ENCODE assay signal across 9 cellular contexts in the genomic region with DNA sequence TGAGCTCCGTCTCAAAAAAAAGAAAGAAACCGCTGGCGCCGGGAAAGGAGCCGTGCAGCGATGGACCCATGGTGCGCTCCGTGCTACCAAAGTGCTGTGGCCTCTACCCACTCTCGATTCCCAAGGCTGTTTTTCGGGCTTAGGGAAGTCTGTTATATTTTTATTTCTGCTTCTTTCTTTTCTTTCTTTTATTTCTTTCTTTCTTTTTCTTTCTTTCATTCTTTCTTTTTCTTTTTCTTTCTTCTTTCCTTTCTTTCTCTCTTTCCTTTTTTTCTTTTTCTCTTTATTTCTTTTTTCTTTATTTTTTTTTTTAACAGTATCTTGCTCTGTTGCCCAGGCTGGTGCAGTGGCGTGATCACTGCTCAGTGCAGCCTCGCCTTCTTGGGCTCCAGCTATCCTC.
A peak's percentile ranks its signal among the peaks of the same experiment; 100 is the strongest.
DNase-seq lines count a peak whose midpoint lies in the region; ATAC-seq, FAIRE-seq and TF ChIP-seq lines count a peak whose summit lies in the region.
"Had no signal": no experiment of that assay in that cellular context is flagged by ENCODE, and none has a peak within 500 bp of the region (broad histone marks: within the 10 kb centered on the region; RNA-seq: fewer than 3 reads in every experiment).

No MANE protein-coding gene starts in this region.

- SMC1A ChIA-PET in GM12878 (lab: Charles Lee; ENCODE audit: uncharacterized antibody, unreplicated experiment) = no interaction called here

- peaks cover 38 to 72% (median 71%) of the 10 kb centered on the region in 11 experiments for H3K27me3 ChIP-seq in BLaER1 treated with 17β-estradiol and CSF1 and Interleukin-3, amounts not matched to agents 10 nM and 100 nM
- H3K27me3 ChIP-seq in GM12878 (replicated peaks in 1 of 2; ENCODE audit: control insufficient read depth in 2 of 2, insufficient read depth in 2 of 2, low read length in 1 of 2) (no peaks in the 10 kb centered on the region; a peak in 1 of 4 replicates), osteoblast (ENCODE audit: insufficient read depth, low read length) (no peaks in the 10 kb centered on the region), HAP-1 (ENCODE audit: low read depth) (no peaks in the 10 kb centered on the region)

- DNase-seq in HFF-Myc (ENCODE audit: extremely low read depth, low read depth) = no peak
- DNase-seq in GM12878 (ENCODE audit: low read depth, low spot score) = no peak
- DNase-seq in osteoblast (ENCODE audit: insufficient read length, low spot score, missing footprints) = no peak
- DNase-seq in HAP-1 (ENCODE audit: low spot score in 2 of 2) = no peak
- DNase-seq in UCSD-AML1 (lab: John Stamatoyannopoulos, UW; ENCODE audit: unreplicated experiment) = no peak
- DNase-seq: NCI-H146 had no signal

- POLR2A ChIA-PET in GM12878 (lab: Charles Lee) = no interaction called here

- FAIRE-seq in GM12878 (lab: Jason Lieb, UNC) = no peak

- no peaks in the 10 kb centered on the region for H3K79me2 ChIP-seq in GM12878 (ENCODE audit: control insufficient read depth, insufficient read depth, low read length)
- peaks cover 24% of the 10 kb centered on the region for H3K79me2 ChIP-seq in osteoblast (ENCODE audit: insufficient read depth, low read length)

- BruUV-seq in GM12878 (replicated peaks; lab: Mats Ljungman, UMichigan) = no TSS peak

- RAD21 ChIA-PET in GM12878 (lab: Charles Lee; ENCODE audit: unreplicated experiment) = interaction anchor here (0.6 kb wide), 1 partner anchor 66 kb away, joined by 3 read pairs; no protein-coding TSS in a partner anchor

- in situ Hi-C loops in GM12878 (cut with MboI) (loop anchor here (5.0 kb wide), 2 partner anchors 40 to 90 kb away; a partner anchor contains a TSS), HAP-1 (cut with MboI; ENCODE audit: low sequenced_read_pairs) (no loop called here)

- no peak for TF ChIP-seq CTCF in HFF-Myc (IDR thresholded peaks at IDR 0.05; ENCODE audit: low read depth, low read length, missing control alignments)
- TF ChIP-seq CTCF in GM12878 (IDR thresholded peaks at IDR 0.05 in 2 of 3, conservative IDR thresholded peaks at IDR 0.05 in 1 of 3; ENCODE audit: control insufficient read depth in 2 of 3, extremely low read depth in 1 of 3, insufficient read depth in 1 of 3, low read depth in 3 of 3, low read length in 3 of 3) = no peak
- no peak for TF ChIP-seq CTCF in osteoblast (IDR thresholded peaks at IDR 0.05; ENCODE audit: extremely low read depth, low read depth, low read length)

- H3K27ac ChIP-seq in BLaER1 treated with 17β-estradiol and CSF1 and Interleukin-3, amounts not matched to agents 10 nM and 100 nM = 0 out of 22 replicates have a peak overlapping the region, but pooled peaks of 1 of the 11 experiments have one; percentile 84
- no peak overlapping the region for H3K27ac ChIP-seq in GM12878 (ENCODE audit: control insufficient read depth, insufficient read depth)
- no peak overlapping the region for H3K27ac ChIP-seq in osteoblast (ENCODE audit: low read depth, low read length)

- no peak for ATAC-seq in GM12878
- no peak for ATAC-seq in GM21390 (IDR thresholded peaks at IDR 0.05; ENCODE audit: unreplicated experiment)
- ATAC-seq in GM21526 (IDR thresholded peaks at IDR 0.05; ENCODE audit: low FRiP score, unreplicated experiment) = no peak

- H2AFZ ChIP-seq in GM12878 (ENCODE audit: control insufficient read depth, low read depth, low read length) (no peak overlapping the region), osteoblast (ENCODE audit: low read length) (peak overlapping the region; percentile 90)

- CTCF ChIA-PET in GM12878 (lab: Yijun Ruan, JAX) = interaction anchor here (1.1 to 1.3 kb wide), 3 partner anchors 13 to 44 kb away, joined by 3 read pairs; no protein-coding TSS in a partner anchor

- peaks cover 19 to 40% (median 34%) of the 10 kb centered on the region in 10 experiments for H3K4me1 ChIP-seq in BLaER1 treated with 17β-estradiol and CSF1 and Interleukin-3, amounts not matched to agents 10 nM and 100 nM
- H3K4me1 ChIP-seq in GM12878 (ENCODE audit: control insufficient read depth, insufficient read depth, low read length) = peaks cover 13% of the 10 kb centered on the region
- peaks cover 15% of the 10 kb centered on the region for H3K4me1 ChIP-seq in osteoblast (ENCODE audit: insufficient read depth, low read length)
- peaks cover 8% of the 10 kb centered on the region for H3K4me1 ChIP-seq in HAP-1

- H3K4me2 ChIP-seq in BLaER1 treated with 17β-estradiol and CSF1 and Interleukin-3, amounts not matched to agents 10 nM and 100 nM = peak overlapping the region; percentile 87 to 100 (median 96)
- peak overlapping the region; percentile 100 for H3K4me2 ChIP-seq in GM12878 (ENCODE audit: control insufficient read depth, insufficient read depth)
- peak overlapping the region; percentile 90 for H3K4me2 ChIP-seq in osteoblast (ENCODE audit: insufficient read depth, low read length)

- peaks cover 0 to 18% (median 10%) of the 10 kb centered on the region in 11 experiments; a peak in 11 of 22 replicates for H3K9me3 ChIP-seq in BLaER1 treated with 17β-estradiol and CSF1 and Interleukin-3, amounts not matched to agents 10 nM and 100 nM (replicated peaks in 1 of 11)
- H3K9me3 ChIP-seq in GM12878 (replicated peaks; ENCODE audit: control insufficient read depth, insufficient read depth, low read length) = no peaks in the 10 kb centered on the region; the same call in 2 of the 3 replicates
- peaks cover 7% of the 10 kb centered on the region for H3K9me3 ChIP-seq in osteoblast (ENCODE audit: low read depth, low read length)
- H3K9me3 ChIP-seq in HAP-1 = no peaks in the 10 kb centered on the region

- no peak for TF ChIP-seq EP300 in GM12878 (IDR thresholded peaks at IDR 0.05; ENCODE audit: borderline replicate concordance in 1 of 2, control insufficient read depth in 1 of 2, low read depth in 2 of 2, low read length in 2 of 2)

- 22% methylated on average over 12 of the region's 12 CpGs for WGBS in GM12878 (ENCODE audit: insufficient coverage, insufficient replicate concordance, low lambda C conversion rate, missing lambda C conversion rate)

- TF ChIP-seq RAD21 in GM12878 (IDR thresholded peaks at IDR 0.05; ENCODE audit: insufficient read depth, low read depth, low read length) = no peak

- H3K36me3 ChIP-seq in BLaER1 treated with 17β-estradiol and CSF1 and Interleukin-3, amounts not matched to agents 10 nM and 100 nM = no peaks in the 10 kb centered on the region; a peak in 1 of 22 replicates
- H3K36me3 ChIP-seq in GM12878 (ENCODE audit: control insufficient read depth in 2 of 2, insufficient read depth in 2 of 2, low read length in 1 of 2) = no peaks in the 10 kb centered on the region
- H3K36me3 ChIP-seq in osteoblast (ENCODE audit: insufficient read depth, low read length) = no peaks in the 10 kb centered on the region
- no peaks in the 10 kb centered on the region for H3K36me3 ChIP-seq in HAP-1 (replicated peaks)

- peaks cover 0 to 62% (median 51%) of the 10 kb centered on the region in 11 experiments; a peak in 19 of 22 replicates for H4K20me1 ChIP-seq in BLaER1 treated with 17β-estradiol and CSF1 and Interleukin-3, amounts not matched to agents 10 nM and 100 nM
- H4K20me1 ChIP-seq in GM12878 (ENCODE audit: control insufficient read depth, insufficient read depth) (no peaks in the 10 kb centered on the region), osteoblast (ENCODE audit: insufficient read depth, low read length) (no peaks in the 10 kb centered on the region)

- intact Hi-C loops in GM12878 (cut with micrococcal nuclease; ENCODE audit: unreplicated experiment) = no loop called here

- peak overlapping the region; percentile 52 to 79 (median 66); a peak in 17 of 20 replicates for H3K4me3 ChIP-seq in BLaER1 treated with 17β-estradiol and CSF1 and Interleukin-3, amounts not matched to agents 10 nM and 100 nM
- 0 out of 2 replicates have a peak overlapping the region, but pooled peaks have one; percentile 25 for H3K4me3 ChIP-seq in HFF-Myc (replicated peaks; ENCODE audit: low read depth, low read length)
- peak overlapping the region; percentile 62 for H3K4me3 ChIP-seq in GM12878
- peak overlapping the region; percentile 76 for H3K4me3 ChIP-seq in osteoblast (ENCODE audit: insufficient read depth, low read length)
- H3K4me3 ChIP-seq in HAP-1 = no peak overlapping the region

- no peak for TF ChIP-seq POLR2A in GM12878 (IDR thresholded peaks at IDR 0.05; ENCODE audit: low read depth, low read length)

- H3K9ac ChIP-seq in BLaER1 treated with 17β-estradiol and CSF1 and Interleukin-3, amounts not matched to agents 10 nM and 100 nM = peak overlapping the region in 2 of 11 experiments; percentile 78 to 85; a peak in 2 of 22 replicates
- H3K9ac ChIP-seq in GM12878 (ENCODE audit: control insufficient read depth, insufficient read depth, low read length) = no peak overlapping the region

TF ChIP-seq in GM12878, 131 proteins besides CTCF, POLR2A, EP300 and RAD21 (continues in another document):
- TF ChIP-seq ZSCAN29 (IDR thresholded peaks at IDR 0.05) = no peak
- TF ChIP-seq NR2C2 (IDR thresholded peaks at IDR 0.05; ENCODE audit: borderline replicate concordance, control insufficient read depth, insufficient read length, low read depth) = no peak
- TF ChIP-seq, protein P1, sequence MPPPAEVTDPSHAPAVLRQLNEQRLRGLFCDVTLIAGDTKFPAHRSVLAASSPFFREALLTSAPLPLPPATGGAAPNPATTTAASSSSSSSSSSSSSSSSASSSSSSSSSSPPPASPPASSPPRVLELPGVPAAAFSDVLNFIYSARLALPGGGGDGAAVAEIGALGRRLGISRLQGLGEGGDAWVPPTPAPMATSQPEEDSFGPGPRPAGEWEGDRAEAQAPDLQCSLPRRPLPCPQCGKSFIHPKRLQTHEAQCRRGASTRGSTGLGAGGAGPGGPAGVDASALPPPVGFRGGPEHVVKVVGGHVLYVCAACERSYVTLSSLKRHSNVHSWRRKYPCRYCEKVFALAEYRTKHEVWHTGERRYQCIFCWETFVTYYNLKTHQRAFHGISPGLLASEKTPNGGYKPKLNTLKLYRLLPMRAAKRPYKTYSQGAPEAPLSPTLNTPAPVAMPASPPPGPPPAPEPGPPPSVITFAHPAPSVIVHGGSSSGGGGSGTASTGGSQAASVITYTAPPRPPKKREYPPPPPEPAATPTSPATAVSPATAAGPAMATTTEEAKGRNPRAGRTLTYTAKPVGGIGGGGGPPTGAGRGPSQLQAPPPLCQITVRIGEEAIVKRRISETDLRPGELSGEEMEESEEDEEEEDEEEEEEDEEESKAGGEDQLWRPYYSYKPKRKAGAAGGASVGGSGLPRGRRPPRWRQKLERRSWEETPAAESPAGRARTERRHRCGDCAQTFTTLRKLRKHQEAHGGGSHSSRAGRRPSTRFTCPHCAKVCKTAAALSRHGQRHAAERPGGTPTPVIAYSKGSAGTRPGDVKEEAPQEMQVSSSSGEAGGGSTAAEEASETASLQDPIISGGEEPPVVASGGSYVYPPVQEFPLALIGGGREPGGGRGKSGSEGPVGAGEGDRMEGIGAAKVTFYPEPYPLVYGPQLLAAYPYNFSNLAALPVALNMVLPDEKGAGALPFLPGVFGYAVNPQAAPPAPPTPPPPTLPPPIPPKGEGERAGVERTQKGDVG (CRISPR knock-in tag; IDR thresholded peaks at IDR 0.05) = no peak
- TF ChIP-seq IKZF1 (conservative IDR thresholded peaks at IDR 0.05) = no peak
- TF ChIP-seq MTA3 (IDR thresholded peaks at IDR 0.05; ENCODE audit: borderline replicate concordance, low read length) = no peak
- TF ChIP-seq TCF3 (IDR thresholded peaks at IDR 0.05; ENCODE audit: borderline replicate concordance, insufficient read depth, low read depth, low read length) = no peak
